In genomic region chr6:15464211-15464725, GRCh38 we compare ENCODE assay signal across 9 cellular contexts.
DNase-seq lines count a peak whose midpoint lies in the region; ATAC-seq and TF ChIP-seq lines count a peak whose summit lies in the region.
"Had no signal": no experiment of that assay in that cellular context is flagged by ENCODE, and none has a peak within 500 bp of the region (broad histone marks: within the 10 kb centered on the region; RNA-seq: fewer than 3 reads in every experiment).

No MANE protein-coding gene starts in this region.

- H4K20me1 ChIP-seq in OCI-LY7 (ENCODE audit: insufficient read depth, low read length), result no peaks in the 10 kb centered on the region

- no peak overlapping the region for H2AFZ ChIP-seq in OCI-LY7 (ENCODE audit: low read length)

- H3K4me3 Mint-ChIP-seq in activated T-cell treated with anti-CD3 and anti-CD28 coated beads, Interleukin-2, amount 50 U/mL, for 72 hours, result no peak overlapping the region

- no peaks in the 10 kb centered on the region for H3K9me3 Mint-ChIP-seq in activated T-cell treated with anti-CD3 and anti-CD28 coated beads, Interleukin-2, amount 50 U/mL, for 72 hours

- peaks cover 78% of the 10 kb centered on the region for H3K4me1 Mint-ChIP-seq in activated T-cell treated with anti-CD3 and anti-CD28 coated beads, Interleukin-2, amount 50 U/mL, for 72 hours (ENCODE audit: low read depth)

- no peaks in the 10 kb centered on the region for H3K4me1 ChIP-seq in OCI-LY7 (ENCODE audit: insufficient read depth, low read length, poor library complexity, severe bottlenecking)

- DNase-seq in NCI-H1694 treated with DMSO at 0.1 percent for 48 hours (lab: John Stamatoyannopoulos, UW), result peak; percentile 15
- no peak for DNase-seq in NCI-H1694 (lab: John Stamatoyannopoulos, UW)
- peak; percentile 44 for DNase-seq in OCI-LY7 (ENCODE audit: low spot score)
- DNase-seq in activated T-cell treated with anti-CD3 and anti-CD28 coated beads, Interleukin-2, amount 50 U/mL, for 72 hours, result peak; percentile 53 to 63
- peak; percentile 42 for DNase-seq in left ventricle myocardium superior
- peak; percentile 20 to 44 (median 36) for DNase-seq in stimulated activated CD4-positive, alpha-beta T cell treated with anti-CD3 and anti-CD28 coated beads, TNF-alpha, amount 100 ng/mL, for 4 hours (ENCODE audit: low read depth in 3 of 3)

- no peaks in the 10 kb centered on the region for H3K9me2 ChIP-seq in OCI-LY7 (ENCODE audit: insufficient read depth, low read length)

- no TSS peak for BruUV-seq in OCI-LY7 (replicated peaks; lab: Mats Ljungman, UMichigan)

- TF ChIP-seq CTCF in OCI-LY7 (conservative IDR thresholded peaks at IDR 0.05; ENCODE audit: low read length), result peak; percentile 88

- no peak overlapping the region for H3K27ac ChIP-seq in OCI-LY7 (ENCODE audit: low read depth, low read length, poor library complexity, severe bottlenecking)
- H3K27ac ChIP-seq: epithelial cell of prostate had no signal

- no peaks in the 10 kb centered on the region for H3K36me3 ChIP-seq in OCI-LY7 (ENCODE audit: insufficient read depth, low read length)

- H3K4me2 ChIP-seq in OCI-LY7 (ENCODE audit: low read length), result no peak overlapping the region

- POLR2A ChIA-PET in OCI-LY7 (lab: Charles Lee), result interaction anchor here (0.7 kb wide), 1 partner anchor 509 kb away, joined by 3 read pairs; no protein-coding TSS in a partner anchor

- CTCF ChIA-PET in OCI-LY7 (lab: Charles Lee; ENCODE audit: unreplicated experiment), result no interaction called here

- intact Hi-C loops in OCI-LY7 (cut with micrococcal nuclease; ENCODE audit: unreplicated experiment) (no loop called here), left ventricle myocardium superior (cut with micrococcal nuclease) (no loop called here)

- peak; percentile 64 to 65 for ATAC-seq in activated T-cell treated with anti-CD3 and anti-CD28 coated beads, Interleukin-2, amount 50 U/mL, for 72 hours (replicated peaks in 1 of 2)
- ATAC-seq in left ventricle myocardium superior (peak; percentile 48), GM18517 (IDR thresholded peaks at IDR 0.05; ENCODE audit: unreplicated experiment) (no peak), GM18909 (IDR thresholded peaks at IDR 0.05; ENCODE audit: poor library complexity, unreplicated experiment) (no peak)

- H3K79me2 ChIP-seq in OCI-LY7 (ENCODE audit: insufficient read depth, low read depth, low read length), result no peaks in the 10 kb centered on the region

- H3K36me3 Mint-ChIP-seq in activated T-cell treated with anti-CD3 and anti-CD28 coated beads, Interleukin-2, amount 50 U/mL, for 72 hours (ENCODE audit: insufficient read depth in 2 of 2), result peaks cover 10 to 30% of the 10 kb centered on the region in 2 donors

- H3K27me3 Mint-ChIP-seq in activated T-cell treated with anti-CD3 and anti-CD28 coated beads, Interleukin-2, amount 50 U/mL, for 72 hours (ENCODE audit: low read depth), result no peaks in the 10 kb centered on the region

- H3K9me3 ChIP-seq in OCI-LY7 (ENCODE audit: low read length), result no peaks in the 10 kb centered on the region

- no peak overlapping the region for H3K27ac Mint-ChIP-seq in activated T-cell treated with anti-CD3 and anti-CD28 coated beads, Interleukin-2, amount 50 U/mL, for 72 hours

- H3K4me3 ChIP-seq in OCI-LY7 (ENCODE audit: low read depth, low read length, poor library complexity, severe bottlenecking), result no peak overlapping the region

Comparison
In these comparisons a context has a peak if more than half of its experiments do, and no peak if none do; other contexts are left out.
1. ATAC-seq: peak in activated T-cell treated with anti-CD3 and anti-CD28 coated beads, Interleukin-2, amount 50 U/mL, for 72 hours (2 of 2) and left ventricle myocardium superior (single experiment); none in GM18517 (single experiment) and GM18909 (single experiment).